Comparison of ENCODE assay signal across 14 cellular contexts in the genomic region with DNA sequence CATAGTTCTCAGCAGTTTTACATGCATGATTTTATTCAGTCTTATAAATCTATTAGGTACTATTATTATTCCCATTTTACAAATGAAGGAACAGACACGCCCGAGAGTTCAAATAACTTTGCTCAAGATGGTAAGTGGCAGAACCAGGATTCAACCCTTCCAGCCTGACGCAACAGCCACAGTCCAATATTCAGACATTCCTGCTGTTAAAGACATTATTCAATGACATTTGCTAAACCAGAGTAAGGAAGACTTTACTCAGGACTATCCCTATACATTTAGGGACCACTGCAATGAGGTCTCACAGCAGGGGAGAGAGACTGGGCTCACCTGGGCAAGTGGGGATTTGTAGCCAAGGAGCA.
"Had no signal": no experiment of that assay in that cellular context is flagged by ENCODE, and none has a peak within 500 bp of the region (broad histone marks: within the 10 kb centered on the region; RNA-seq: fewer than 3 reads in every experiment).

No MANE protein-coding gene starts in this region.

- H3K36me3 ChIP-seq: esophagus squamous epithelium, left ventricle myocardium inferior, tibial artery had no signal

- DNase-seq: activated CD4-positive, alpha-beta T cell treated with anti-CD3 and anti-CD28 coated beads for 1 hour; activated CD8-positive, alpha-beta memory T cell treated with anti-CD3 and anti-CD28 coated beads, Interleukin-2, amount 50 U/mL, for 48 hours; activated gamma-delta T cell; activated T-cell treated with anti-CD3 and anti-CD28 coated beads, Interleukin-2, amount 50 U/mL, for 72 hours; anterior cingulate cortex; cortex of kidney; effector CD4-positive, alpha-beta T cell; esophagus squamous epithelium; hippocampal formation; left ventricle myocardium inferior; mesendoderm; stimulated activated naive B cell treated with anti-CD40 and anti-IgM and Interleukin-4, amounts not matched to agents 10 μg/mL and 1 μg/mL and 100 μg/mL, for 72 hours; tibial artery had no signal

- H3K9me3 ChIP-seq: esophagus squamous epithelium, left ventricle myocardium inferior, tibial artery had no signal

- H3K4me3 ChIP-seq: esophagus squamous epithelium, left ventricle myocardium inferior, tibial artery had no signal

- H3K4me1 ChIP-seq: esophagus squamous epithelium, left ventricle myocardium inferior, tibial artery had no signal

- ATAC-seq: activated T-cell treated with anti-CD3 and anti-CD28 coated beads, Interleukin-2, amount 50 U/mL, for 72 hours; stimulated activated naive B cell treated with anti-CD40 and anti-IgM and Interleukin-4, amounts not matched to agents 10 μg/mL and 1 μg/mL and 100 μg/mL, for 72 hours had no signal

- H3K27ac ChIP-seq: esophagus squamous epithelium, left ventricle myocardium inferior, tibial artery had no signal

- FAIRE-seq: urothelium cell line had no signal
